ENCODE assay signal across 26 cellular contexts in genomic region chr1:115547661-115548060, GRCh38.
"Had no signal": no experiment of that assay in that cellular context is flagged by ENCODE, and none has a peak within 500 bp of the region (broad histone marks: within the 10 kb centered on the region; RNA-seq: fewer than 3 reads in every experiment).

No MANE protein-coding gene starts in this region.

- H3K4me1 Mint-ChIP-seq: activated CD4-positive, alpha-beta T cell treated with anti-CD3 and anti-CD28 coated beads, Interleukin-2, amount 10 ng/mL, durations not matched to agents 24 days and 14 days; activated naive CD4-positive, alpha-beta T cell treated with anti-CD3 and anti-CD28 coated beads, Interleukin-2, amount 50 U/mL, for 24 hours; naive thymus-derived CD4-positive, alpha-beta T cell had no signal

- H3K4me3 Mint-ChIP-seq: activated CD4-positive, alpha-beta T cell treated with anti-CD3 and anti-CD28 coated beads, Interleukin-2, amount 10 ng/mL, durations not matched to agents 24 days and 14 days; activated CD8-positive, alpha-beta T cell treated with anti-CD3 and anti-CD28 coated beads for 36 hours; activated naive CD4-positive, alpha-beta T cell treated with anti-CD3 and anti-CD28 coated beads, Interleukin-2, amount 50 U/mL, for 24 hours; activated naive CD8-positive, alpha-beta T cell treated with anti-CD3 and anti-CD28 coated beads, Interleukin-2, amount 50 U/mL, for 24 hours; naive thymus-derived CD4-positive, alpha-beta T cell had no signal

- H3K9me3 Mint-ChIP-seq: activated CD4-positive, alpha-beta T cell treated with anti-CD3 and anti-CD28 coated beads, Interleukin-2, amount 10 ng/mL, durations not matched to agents 24 days and 14 days; activated CD8-positive, alpha-beta T cell treated with anti-CD3 and anti-CD28 coated beads for 36 hours; activated naive CD4-positive, alpha-beta T cell treated with anti-CD3 and anti-CD28 coated beads, Interleukin-2, amount 50 U/mL, for 24 hours; activated naive CD8-positive, alpha-beta T cell treated with anti-CD3 and anti-CD28 coated beads, Interleukin-2, amount 50 U/mL, for 24 hours; activated T-helper 2 cell treated with anti-CD3 and anti-CD28 coated beads, Interferon-gamma antibody, Interleukin-2, Interleukin-4, amounts not matched to agents 10 μg/mL and 5 μg/mL and 100 μg/mL, durations not matched to agents 14 hours and 24 hours and 36 hours had no signal

- H3K27ac Mint-ChIP-seq: activated CD4-positive, alpha-beta T cell treated with anti-CD3 and anti-CD28 coated beads, Interleukin-2, amount 10 ng/mL, durations not matched to agents 24 days and 14 days; activated CD8-positive, alpha-beta T cell treated with anti-CD3 and anti-CD28 coated beads for 36 hours; activated naive CD4-positive, alpha-beta T cell treated with anti-CD3 and anti-CD28 coated beads, Interleukin-2, amount 50 U/mL, for 24 hours; activated naive CD8-positive, alpha-beta T cell treated with anti-CD3 and anti-CD28 coated beads, Interleukin-2, amount 50 U/mL, for 24 hours; activated T-helper 2 cell treated with anti-CD3 and anti-CD28 coated beads, Interferon-gamma antibody, Interleukin-2, Interleukin-4, amounts not matched to agents 10 μg/mL and 5 μg/mL and 100 μg/mL, durations not matched to agents 14 hours and 24 hours and 36 hours; naive thymus-derived CD4-positive, alpha-beta T cell had no signal

- H3K36me3 Mint-ChIP-seq: activated naive CD4-positive, alpha-beta T cell treated with anti-CD3 and anti-CD28 coated beads, Interleukin-2, amount 50 U/mL, for 24 hours; naive thymus-derived CD4-positive, alpha-beta T cell had no signal

- DNase-seq: activated CD4-positive, alpha-beta T cell treated with anti-CD3 and anti-CD28 coated beads, Interleukin-2, amount 10 ng/mL, durations not matched to agents 24 days and 14 days; activated CD4-positive, CD25-positive, alpha-beta regulatory T cell treated with anti-CD3 and anti-CD28 coated beads, Interleukin-2, amount 50 U/mL, for 72 hours; activated CD8-positive, alpha-beta T cell treated with anti-CD3 and anti-CD28 coated beads for 36 hours; activated naive CD8-positive, alpha-beta T cell treated with anti-CD3 and anti-CD28 coated beads, Interleukin-2, amount 50 U/mL, for 24 hours; activated T-cell treated with anti-CD3 and anti-CD28 coated beads, Interleukin-2, amount 50 U/mL, for 48 hours; amygdala; central memory CD4-positive, alpha-beta T cell; dermis blood vessel endothelial cell; effector CD4-positive, alpha-beta T cell; foreskin keratinocyte; heart right ventricle; left ventricle myocardium superior; naive thymus-derived CD4-positive, alpha-beta T cell; pancreas; retina; spleen; stimulated activated naive CD4-positive, alpha-beta T cell treated with Interleukin-2 at 50 U/mL for 16 hours; T-helper 2 cell; testis; transverse colon; uterus had no signal

- H3K27ac ChIP-seq: esophagus muscularis mucosa, foreskin keratinocyte, heart right ventricle, pancreas, prostate gland, spleen, testis, transverse colon, uterus had no signal

- H3K27me3 ChIP-seq: breast epithelium, foreskin keratinocyte, pancreas, spleen, testis, transverse colon, uterus had no signal

- H3K9me3 ChIP-seq: breast epithelium, esophagus muscularis mucosa, heart right ventricle, pancreas, prostate gland, spleen, testis, transverse colon, uterus had no signal

- H3K4me3 ChIP-seq: breast epithelium, esophagus muscularis mucosa, heart right ventricle, pancreas, prostate gland, spleen, testis, transverse colon, uterus had no signal

- ATAC-seq: activated CD8-positive, alpha-beta T cell treated with anti-CD3 and anti-CD28 coated beads for 36 hours; activated naive CD8-positive, alpha-beta T cell treated with anti-CD3 and anti-CD28 coated beads, Interleukin-2, amount 50 U/mL, for 24 hours; foreskin keratinocyte; heart right ventricle; left ventricle myocardium superior; naive thymus-derived CD4-positive, alpha-beta T cell; pancreas had no signal

- H3K36me3 ChIP-seq: breast epithelium, esophagus muscularis mucosa, heart right ventricle, pancreas, prostate gland, spleen, transverse colon, uterus had no signal

- H3K4me1 ChIP-seq: breast epithelium, pancreas, prostate gland, testis had no signal
